14 cellular contexts compared by ENCODE assay signal in the genomic region with DNA sequence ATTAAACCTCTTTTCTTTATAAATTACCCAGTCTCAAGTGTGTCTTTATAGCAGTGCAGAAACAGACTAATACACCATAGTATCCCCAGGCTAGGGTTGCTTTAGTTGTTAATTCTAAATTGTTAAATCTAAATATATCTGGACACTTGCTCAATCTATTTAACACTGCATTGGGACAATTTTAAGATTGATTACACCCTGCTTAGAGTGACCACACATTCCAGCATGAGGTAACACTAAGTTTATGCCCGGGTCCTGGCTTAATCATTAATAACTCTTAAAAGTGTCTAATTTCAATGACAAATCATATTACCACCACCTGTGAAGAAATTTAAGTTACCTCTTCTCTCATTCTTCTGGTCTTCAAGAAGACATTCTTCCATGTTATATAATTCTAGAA.
DNase-seq lines count a peak whose midpoint lies in the region; ATAC-seq and TF ChIP-seq lines count a peak whose summit lies in the region.
"Had no signal": no experiment of that assay in that cellular context is flagged by ENCODE, and none has a peak within 500 bp of the region (broad histone marks: within the 10 kb centered on the region; RNA-seq: fewer than 3 reads in every experiment).

No MANE protein-coding gene starts in this region.

- peak; percentile 53 for DNase-seq in Caki2 (ENCODE audit: low read depth)
- DNase-seq in body of pancreas, result no peak
- no peak for DNase-seq in left lobe of liver (ENCODE audit: low spot score)
- DNase-seq in erythroblast (lab: John Stamatoyannopoulos, UW), result no peak
- DNase-seq: ACHN; BE2C; C1 segment of cervical spinal cord; Caco-2; CD4-positive, alpha-beta T cell; DMS79 treated with DMSO at 0.1 percent for 48 hours; GF-D8; H9 had no signal

- no peaks in the 10 kb centered on the region for H3K36me3 ChIP-seq in body of pancreas (replicated peaks in 1 of 2; ENCODE audit: insufficient read depth in 1 of 2, low read depth in 2 of 2)
- H3K36me3 ChIP-seq: BE2C had no signal

- no peak for TF ChIP-seq POLR2A in body of pancreas (IDR thresholded peaks at IDR 0.05)
- TF ChIP-seq POLR2A in erythroblast (IDR thresholded peaks at IDR 0.05; ENCODE audit: low read length), result no peak

- peak; percentile 70 for ATAC-seq in body of pancreas
- ATAC-seq in left lobe of liver, result peak; percentile 77
- no peak for ATAC-seq in GM18909 (IDR thresholded peaks at IDR 0.05; ENCODE audit: poor library complexity, unreplicated experiment)
- ATAC-seq in GM18873 (IDR thresholded peaks at IDR 0.05; ENCODE audit: low FRiP score, unreplicated experiment), result no peak

- TF ChIP-seq CTCF in body of pancreas (IDR thresholded peaks at IDR 0.05), result no peak

- 15 to 19% methylated on average over 1 of the region's 1 CpG for WGBS in body of pancreas, 2 donors

- no peaks in the 10 kb centered on the region for H3K4me1 ChIP-seq in body of pancreas
- H3K4me1 ChIP-seq: BE2C, Caco-2 had no signal

- no peak overlapping the region for H3K4me3 ChIP-seq in body of pancreas

- in situ Hi-C loops in Caki2 (cut with HindIII; ENCODE audit: low pct_unique_long_range_greater_than_20kb, low sequenced_read_pairs), result no loop called here

- no peaks in the 10 kb centered on the region for H3K9me3 ChIP-seq in body of pancreas
- H3K9me3 ChIP-seq: BE2C, Caco-2 had no signal

- intact Hi-C loops in body of pancreas (cut with DNase I), result no loop called here

- H3K27ac ChIP-seq in body of pancreas, result peak overlapping the region in 1 of 4 donors; percentile 4

- no peaks in the 10 kb centered on the region for H3K27me3 ChIP-seq in body of pancreas
- H3K27me3 ChIP-seq: BE2C had no signal

Comparison
In these comparisons a context has a peak if more than half of its experiments do, and no peak if none do; other contexts are left out.
1. ATAC-seq: peak in body of pancreas (single experiment) and left lobe of liver (single experiment); none in GM18909 (single experiment) and GM18873 (single experiment).